1 cellular context compared by ENCODE assay signal in genomic region chrX:87299563-87300160, GRCh38.
TF ChIP-seq lines count a peak whose summit lies in the region.

No MANE protein-coding gene starts in this region.

TF ChIP-seq in liver, 16 proteins besides CTCF, POLR2A, EP300 and RAD21 (continued from another document):
- no peak for TF ChIP-seq ZBTB33 (IDR thresholded peaks at IDR 0.05)
- TF ChIP-seq TAF1 (conservative IDR thresholded peaks at IDR 0.05) = no peak
- TF ChIP-seq FOXA2 (IDR thresholded peaks at IDR 0.05) = no peak
- no peak for TF ChIP-seq GABPA (IDR thresholded peaks at IDR 0.05 in 1 of 2, conservative IDR thresholded peaks at IDR 0.05 in 1 of 2)
- TF ChIP-seq JUND (IDR thresholded peaks at IDR 0.05) = no peak
- TF ChIP-seq, protein P1, sequence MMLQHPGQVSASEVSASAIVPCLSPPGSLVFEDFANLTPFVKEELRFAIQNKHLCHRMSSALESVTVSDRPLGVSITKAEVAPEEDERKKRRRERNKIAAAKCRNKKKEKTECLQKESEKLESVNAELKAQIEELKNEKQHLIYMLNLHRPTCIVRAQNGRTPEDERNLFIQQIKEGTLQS (IDR thresholded peaks at IDR 0.05) = no peak
- TF ChIP-seq EGR1 (IDR thresholded peaks at IDR 0.05; ENCODE audit: low read depth in 2 of 2) = no peak
- no peak for TF ChIP-seq MAX (IDR thresholded peaks at IDR 0.05)
- no peak for TF ChIP-seq SP1 (IDR thresholded peaks at IDR 0.05)
TF ChIP-seq in liver: peak in this region for 0.
